8 cellular contexts compared by ENCODE assay signal in the genomic region with DNA sequence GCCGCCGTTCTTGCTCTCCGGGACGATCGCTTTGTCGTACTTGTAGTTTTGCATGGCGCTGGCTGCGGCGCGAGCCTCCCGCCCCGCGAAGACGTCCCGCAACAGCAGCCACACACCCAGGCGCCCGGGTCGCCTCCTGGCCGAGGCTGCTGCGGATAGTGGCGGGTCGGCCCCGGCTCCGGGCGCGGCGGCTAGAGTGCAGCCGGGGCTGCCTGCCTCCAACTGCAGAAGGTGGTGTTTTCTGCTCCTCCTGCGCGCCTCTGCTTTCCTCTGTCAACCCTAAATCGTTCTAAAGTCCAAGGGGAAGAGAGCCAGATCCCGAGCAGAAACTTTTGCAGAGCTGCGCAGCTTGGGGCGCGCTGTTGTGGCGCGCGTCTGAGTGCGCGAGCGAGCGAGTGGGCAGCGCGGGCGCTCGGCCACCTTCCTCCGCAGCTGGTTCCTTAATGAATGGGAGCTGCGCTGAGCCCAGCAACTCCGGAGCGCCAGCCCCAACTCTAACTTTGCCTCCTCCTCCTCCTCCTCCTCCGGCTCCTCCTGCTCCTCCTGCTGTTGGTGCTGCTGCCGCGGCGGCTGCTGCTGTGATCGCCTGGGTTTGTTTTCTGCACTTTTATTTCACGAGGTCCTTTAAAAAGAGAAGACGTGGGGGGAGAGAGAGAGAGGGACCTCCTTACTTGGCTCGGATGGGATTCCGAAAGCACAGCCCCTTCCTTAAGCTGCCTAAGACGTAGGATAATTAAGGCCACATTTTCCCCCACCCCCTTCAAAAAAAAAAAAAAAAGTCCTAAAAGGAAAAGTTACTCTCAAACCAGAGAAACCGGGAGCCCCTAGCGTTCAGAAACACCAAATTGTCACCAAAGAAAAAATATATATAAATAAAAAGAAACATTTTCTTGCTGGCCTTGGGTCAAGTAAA. TPM values are rescaled to one million over a fixed set of nuclear protein-coding genes. Genes with fewer than 3 reads are reported as not detected.
A peak's percentile ranks its signal among the peaks of the same experiment; 100 is the strongest.
DNase-seq lines count a peak whose midpoint lies in the region; ATAC-seq lines count a peak whose summit lies in the region.

Gene PLPP3, minus strand, starts transcription at position 601 of the 913 bp plus-strand sequence. Its CDS starts 547 bp downstream, at position 54.

- peak; percentile 56 for DNase-seq in activated CD4-positive, alpha-beta T cell treated with anti-CD3 and anti-CD28 coated beads, Interleukin-2, amount 10 ng/mL, durations not matched to agents 24 days and 14 days
- no peak for DNase-seq in activated CD4-positive, alpha-beta T cell treated with anti-CD3 and anti-CD28 coated beads, Interleukin-2, amount 50 U/mL, for 1 hour
- DNase-seq in KBM-7 (peak; percentile 88), SK-MEL-5 (ENCODE audit: low read depth, low spot score) (peak; percentile 86), dermis blood vessel endothelial cell (peak; percentile 93), kidney tubule cell (ENCODE audit: low spot score) (peak; percentile 90), smooth muscle cell of the brain vasculature (ENCODE audit: low read depth, low spot score) (peak; percentile 87)

- no peaks in the 10 kb centered on the region for H3K9me3 Mint-ChIP-seq in activated CD4-positive, alpha-beta T cell treated with anti-CD3 and anti-CD28 coated beads, Interleukin-2, amount 10 ng/mL, durations not matched to agents 24 days and 14 days

- no peak within 1 kb of the TSS for H3K27ac Mint-ChIP-seq in activated CD4-positive, alpha-beta T cell treated with anti-CD3 and anti-CD28 coated beads, Interleukin-2, amount 10 ng/mL, durations not matched to agents 24 days and 14 days

- peak within 1 kb of the TSS; percentile 79 for H3K4me3 Mint-ChIP-seq in activated CD4-positive, alpha-beta T cell treated with anti-CD3 and anti-CD28 coated beads, Interleukin-2, amount 10 ng/mL, durations not matched to agents 24 days and 14 days

- ATAC-seq in GM21447 (IDR thresholded peaks at IDR 0.05; ENCODE audit: unreplicated experiment): no peak

- H3K36me3 Mint-ChIP-seq in activated CD4-positive, alpha-beta T cell treated with anti-CD3 and anti-CD28 coated beads, Interleukin-2, amount 10 ng/mL, durations not matched to agents 24 days and 14 days (ENCODE audit: low read depth): no peaks in the 10 kb centered on the region

- peaks cover 3% of the 10 kb centered on the region for H3K4me1 Mint-ChIP-seq in activated CD4-positive, alpha-beta T cell treated with anti-CD3 and anti-CD28 coated beads, Interleukin-2, amount 10 ng/mL, durations not matched to agents 24 days and 14 days

- intact Hi-C loops in activated CD4-positive, alpha-beta T cell treated with anti-CD3 and anti-CD28 coated beads, Interleukin-2, amount 10 ng/mL, durations not matched to agents 24 days and 14 days (cut with micrococcal nuclease): no loop called here

- in situ Hi-C loops in KBM-7 (cut with MboI; ENCODE audit: low pct_unique_long_range_greater_than_20kb, low sequenced_read_pairs): no loop called here
- in situ Hi-C loops in SK-MEL-5 (cut with HindIII; ENCODE audit: low pct_unique_long_range_greater_than_20kb, low sequenced_read_pairs): no loop called here

- H3K27me3 Mint-ChIP-seq in activated CD4-positive, alpha-beta T cell treated with anti-CD3 and anti-CD28 coated beads, Interleukin-2, amount 10 ng/mL, durations not matched to agents 24 days and 14 days: peaks cover 45% of the 10 kb centered on the region

RNA-seq across cellular contexts. Expression of gene PLPP3, which starts in this region (rescaled TPM):
- not detected in 2 replicates for total RNA-seq in activated CD4-positive, alpha-beta T cell treated with anti-CD3 and anti-CD28 coated beads, Interleukin-2, amount 10 ng/mL, durations not matched to agents 24 days and 14 days
- total RNA-seq in SK-MEL-5 (2014; rRNA removed; shearing (Covaris generic)): 26.5 and 26.7 TPM in 2 replicates
- polyA plus RNA-seq in SK-MEL-5 (2015; cell fraction: cytosol; rRNA removed): 28.1 and 42.2 TPM in 2 replicates
- 15.1 and 17.5 TPM in 2 replicates for polyA plus RNA-seq in SK-MEL-5 (2015; cell fraction: nucleus; rRNA removed)
- total RNA-seq in dermis blood vessel endothelial cell: 39.1 and 49.2 TPM in 2 replicates

Comparison
In these comparisons a context has a peak if more than half of its experiments do, and no peak if none do; other contexts are left out.
1. RNA of gene PLPP3 (total RNA-seq): 39.1 to 49.2 TPM in dermis blood vessel endothelial cell and 26.5 to 26.7 TPM in SK-MEL-5; not detected in activated CD4-positive, alpha-beta T cell treated with anti-CD3 and anti-CD28 coated beads, Interleukin-2, amount 10 ng/mL, durations not matched to agents 24 days and 14 days; every median in the first group is over 10 times any median in the second.
2. Peak in DNase-seq in activated CD4-positive, alpha-beta T cell treated with anti-CD3 and anti-CD28 coated beads, Interleukin-2, amount 10 ng/mL, durations not matched to agents 24 days and 14 days; RNA of the gene not detected or under 1 TPM.